31 cellular contexts compared by ENCODE assay signal in the genomic region with DNA sequence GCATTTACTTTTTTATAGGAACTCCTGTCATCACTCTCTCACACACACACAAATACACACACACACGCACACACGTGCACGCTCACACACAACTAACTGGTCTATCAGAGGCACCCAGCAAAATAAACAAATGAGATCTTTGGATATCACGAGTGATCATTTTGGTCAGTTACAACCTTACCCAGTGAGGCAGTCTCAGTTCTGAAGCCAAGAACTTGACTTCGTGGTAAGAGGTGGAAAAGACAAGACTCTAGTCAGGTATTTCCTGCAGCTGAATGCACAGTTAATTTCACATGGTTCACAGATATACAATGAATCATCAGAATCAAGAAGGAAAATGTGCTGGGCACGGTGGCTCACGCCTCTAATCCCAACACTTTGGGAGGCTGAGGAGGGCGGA. TPM values are rescaled to one million over a fixed set of nuclear protein-coding genes. Genes with fewer than 3 reads are reported as not detected.
A peak's percentile ranks its signal among the peaks of the same experiment; 100 is the strongest.
DNase-seq lines count a peak whose midpoint lies in the region; ATAC-seq and TF ChIP-seq lines count a peak whose summit lies in the region.
"Had no signal": no experiment of that assay in that cellular context is flagged by ENCODE, and none has a peak within 500 bp of the region (broad histone marks: within the 10 kb centered on the region; RNA-seq: fewer than 3 reads in every experiment).

No MANE protein-coding gene starts in this region.

- peaks cover 40% of the 10 kb centered on the region for H3K4me1 Mint-ChIP-seq in activated CD4-positive, alpha-beta T cell treated with anti-CD3 and anti-CD28 coated beads for 36 hours
- peaks cover 27% of the 10 kb centered on the region for H3K4me1 Mint-ChIP-seq in activated T-helper 1 cell treated with anti-CD3 and anti-CD28 coated beads, Interleukin-12 subunit alpha, Interleukin-12 subunit beta, Interleukin-2, Interleukin-4 antibody, amounts not matched to agents 30 ng/mL and 10 ng/mL and 1 ng/mL, durations not matched to agents 14 hours and 24 hours and 36 hours (ENCODE audit: low read depth)

- H3K36me3 Mint-ChIP-seq in activated CD4-positive, alpha-beta T cell treated with anti-CD3 and anti-CD28 coated beads for 36 hours (ENCODE audit: low read depth): no peaks in the 10 kb centered on the region
- peaks cover 3% of the 10 kb centered on the region for H3K36me3 Mint-ChIP-seq in activated T-helper 1 cell treated with anti-CD3 and anti-CD28 coated beads, Interleukin-12 subunit alpha, Interleukin-12 subunit beta, Interleukin-2, Interleukin-4 antibody, amounts not matched to agents 30 ng/mL and 10 ng/mL and 1 ng/mL, durations not matched to agents 14 hours and 24 hours and 36 hours (ENCODE audit: low read depth)
- H3K36me3 Mint-ChIP-seq: activated CD4-positive, alpha-beta memory T cell treated with anti-CD3 and anti-CD28 coated beads for 36 hours; immature natural killer cell had no signal

- peak; percentile 45 for ATAC-seq in activated CD4-positive, alpha-beta T cell treated with anti-CD3 and anti-CD28 coated beads for 36 hours
- peak; percentile 22 for ATAC-seq in left lobe of liver
- ATAC-seq: left lung, psoas muscle had no signal

- H3K4me3 Mint-ChIP-seq in activated CD4-positive, alpha-beta T cell treated with anti-CD3 and anti-CD28 coated beads for 36 hours: no peak overlapping the region
- no peak overlapping the region for H3K4me3 Mint-ChIP-seq in activated T-helper 1 cell treated with anti-CD3 and anti-CD28 coated beads, Interleukin-12 subunit alpha, Interleukin-12 subunit beta, Interleukin-2, Interleukin-4 antibody, amounts not matched to agents 30 ng/mL and 10 ng/mL and 1 ng/mL, durations not matched to agents 14 hours and 24 hours and 36 hours
- H3K4me3 Mint-ChIP-seq: activated B cell treated with CpG ODN at 0.5 μM for 24 hours; activated CD4-positive, alpha-beta memory T cell treated with anti-CD3 and anti-CD28 coated beads for 36 hours; immature natural killer cell had no signal

- H3K4me1 ChIP-seq in colonic mucosa: peaks cover 4% of the 10 kb centered on the region
- peaks cover 13 to 20% of the 10 kb centered on the region in 2 donors for H3K4me1 ChIP-seq in ascending aorta

- intact Hi-C loops in activated CD4-positive, alpha-beta T cell treated with anti-CD3 and anti-CD28 coated beads for 36 hours (cut with DNase I, micrococcal nuclease): no loop called here
- intact Hi-C loops in activated T-helper 1 cell treated with anti-CD3 and anti-CD28 coated beads, Interleukin-12 subunit alpha, Interleukin-12 subunit beta, Interleukin-2, Interleukin-4 antibody, amounts not matched to agents 30 ng/mL and 10 ng/mL and 1 ng/mL, durations not matched to agents 14 hours and 24 hours and 36 hours (cut with micrococcal nuclease): loop anchor here (5.0 kb wide), 1 partner anchor 44 kb away; no protein-coding TSS in a partner anchor
- intact Hi-C loops in colonic mucosa (cut with DNase I) (no loop called here), ascending aorta (cut with DNase I) (no loop called here)

- no peaks in the 10 kb centered on the region for H3K27me3 ChIP-seq in colonic mucosa
- H3K27me3 ChIP-seq in ascending aorta: no peaks in the 10 kb centered on the region
- H3K27me3 ChIP-seq: esophagus muscularis mucosa, left lung had no signal

- H3K9me3 ChIP-seq in colonic mucosa: no peaks in the 10 kb centered on the region
- no peaks in the 10 kb centered on the region for H3K9me3 ChIP-seq in ascending aorta
- H3K9me3 ChIP-seq: esophagus muscularis mucosa, left lung, psoas muscle, thoracic aorta had no signal

- no peaks in the 10 kb centered on the region for H3K27me3 Mint-ChIP-seq in activated CD4-positive, alpha-beta T cell treated with anti-CD3 and anti-CD28 coated beads for 36 hours
- no peaks in the 10 kb centered on the region for H3K27me3 Mint-ChIP-seq in activated T-helper 1 cell treated with anti-CD3 and anti-CD28 coated beads, Interleukin-12 subunit alpha, Interleukin-12 subunit beta, Interleukin-2, Interleukin-4 antibody, amounts not matched to agents 30 ng/mL and 10 ng/mL and 1 ng/mL, durations not matched to agents 14 hours and 24 hours and 36 hours (ENCODE audit: insufficient read depth)
- H3K27me3 Mint-ChIP-seq: activated B cell treated with CpG ODN at 0.5 μM for 24 hours; activated CD4-positive, alpha-beta memory T cell treated with anti-CD3 and anti-CD28 coated beads for 36 hours had no signal

- no peak overlapping the region for H3K4me3 ChIP-seq in colonic mucosa
- no peak overlapping the region for H3K4me3 ChIP-seq in ascending aorta
- H3K4me3 ChIP-seq: esophagus muscularis mucosa, left lung, psoas muscle, thoracic aorta had no signal

- no peak for TF ChIP-seq CTCF in colonic mucosa (IDR thresholded peaks at IDR 0.05)
- TF ChIP-seq CTCF in ascending aorta (IDR thresholded peaks at IDR 0.05): no peak

- POLR2A ChIA-PET in activated CD4-positive, alpha-beta T cell treated with anti-CD3 and anti-CD28 coated beads for 36 hours (lab: Charles Lee): no interaction called here

- no peak overlapping the region for H3K27ac Mint-ChIP-seq in activated CD4-positive, alpha-beta T cell treated with anti-CD3 and anti-CD28 coated beads for 36 hours
- H3K27ac Mint-ChIP-seq in activated T-helper 1 cell treated with anti-CD3 and anti-CD28 coated beads, Interleukin-12 subunit alpha, Interleukin-12 subunit beta, Interleukin-2, Interleukin-4 antibody, amounts not matched to agents 30 ng/mL and 10 ng/mL and 1 ng/mL, durations not matched to agents 14 hours and 24 hours and 36 hours: peak overlapping the region; percentile 41
- H3K27ac Mint-ChIP-seq: activated B cell treated with CpG ODN at 0.5 μM for 24 hours; activated CD4-positive, alpha-beta memory T cell treated with anti-CD3 and anti-CD28 coated beads for 36 hours had no signal

- H3K9ac ChIP-seq in colonic mucosa (ENCODE audit: low read depth in 2 of 2, low read length in 2 of 2): no peak overlapping the region

- no peak for DNase-seq in activated CD4-positive, alpha-beta T cell treated with anti-CD3 and anti-CD28 coated beads for 36 hours
- DNase-seq in activated CD4-positive, alpha-beta T cell treated with anti-CD3 and anti-CD28 coated beads, Interleukin-2, amount 50 U/mL, for 4 hours: no peak
- DNase-seq in HK-2 (ENCODE audit: unreplicated experiment) (peak; percentile 8), left lobe of liver (ENCODE audit: low spot score) (no peak), colonic mucosa (no peak), ascending aorta (ENCODE audit: low spot score in 2 of 2) (no peak), iPS-NIHi7 (ENCODE audit: extremely low spot score) (no peak)
- no peak for DNase-seq in activated T-helper 1 cell treated with anti-CD3 and anti-CD28 coated beads, Interleukin-12 subunit alpha, Interleukin-12 subunit beta, Interleukin-2, Interleukin-4 antibody, amounts not matched to agents 30 ng/mL and 10 ng/mL and 1 ng/mL, durations not matched to agents 14 hours and 24 hours and 36 hours (ENCODE audit: low spot score)
- DNase-seq: activated B cell treated with CpG ODN at 0.5 μM for 24 hours; activated CD4-positive, alpha-beta memory T cell treated with anti-CD3 and anti-CD28 coated beads for 36 hours; activated effector memory CD4-positive, alpha-beta T cell treated with anti-CD3 and anti-CD28 coated beads, Interleukin-2, amount 50 U/mL, for 16 hours; cortex of kidney; foreskin melanocyte; GOT3; hippocampal formation; immature natural killer cell; left lung; mesendoderm; NCI-H1105 treated with DMSO at 0.1 percent for 48 hours; NCI-H1930; NCI-H526; nucleus accumbens; psoas muscle; Right ventricle myocardium superior; stimulated activated CD4-positive, alpha-beta T cell treated with anti-CD3 and anti-CD28 coated beads, Interleukin-15, amount 100 ng/mL, for 24 hours; stimulated activated naive CD4-positive, alpha-beta T cell treated with Interleukin-2 at 50 U/mL for 16 hours; T-helper 9 cell had no signal

- H3K27ac ChIP-seq in colonic mucosa (no peak overlapping the region), ascending aorta (no peak overlapping the region)
- H3K27ac ChIP-seq: 22Rv1, C4-2B, esophagus muscularis mucosa, left lung, psoas muscle, thoracic aorta had no signal

- H3K9me3 Mint-ChIP-seq in activated CD4-positive, alpha-beta T cell treated with anti-CD3 and anti-CD28 coated beads for 36 hours (ENCODE audit: low read depth): no peaks in the 10 kb centered on the region
- H3K9me3 Mint-ChIP-seq in activated T-helper 1 cell treated with anti-CD3 and anti-CD28 coated beads, Interleukin-12 subunit alpha, Interleukin-12 subunit beta, Interleukin-2, Interleukin-4 antibody, amounts not matched to agents 30 ng/mL and 10 ng/mL and 1 ng/mL, durations not matched to agents 14 hours and 24 hours and 36 hours: no peaks in the 10 kb centered on the region
- H3K9me3 Mint-ChIP-seq: activated B cell treated with CpG ODN at 0.5 μM for 24 hours; activated CD4-positive, alpha-beta memory T cell treated with anti-CD3 and anti-CD28 coated beads for 36 hours; immature natural killer cell had no signal

- H3K36me3 ChIP-seq in colonic mucosa (no peaks in the 10 kb centered on the region), ascending aorta (peaks cover 0 to 8% of the 10 kb centered on the region in 2 donors)
- H3K36me3 ChIP-seq: esophagus muscularis mucosa, left lung, thoracic aorta had no signal

- CTCF ChIA-PET in activated CD4-positive, alpha-beta T cell treated with anti-CD3 and anti-CD28 coated beads for 36 hours (lab: Charles Lee): interaction anchor here (1.3 kb wide), 2 partner anchors 43 to 89 kb away, joined by 4 to 7 read pairs; a partner anchor contains a TSS

RNA-seq across cellular contexts. Expression of a gene that starts 39.4 kb away (rescaled TPM):
- 10 to 100 TPM; 23.0 to 28.1 TPM for total RNA-seq in activated CD4-positive, alpha-beta T cell treated with anti-CD3 and anti-CD28 coated beads for 36 hours
- 21.5 and 25.9 TPM in 2 replicates for total RNA-seq in activated T-helper 1 cell treated with anti-CD3 and anti-CD28 coated beads, Interleukin-12 subunit alpha, Interleukin-12 subunit beta, Interleukin-2, Interleukin-4 antibody, amounts not matched to agents 30 ng/mL and 10 ng/mL and 1 ng/mL, durations not matched to agents 14 hours and 24 hours and 36 hours
- total RNA-seq in left lobe of liver: 18.1 TPM
- total RNA-seq in colonic mucosa: 10 to 100 TPM; 31.1 to 38.5 TPM
- 67.6 TPM for total RNA-seq in ascending aorta
